ENCODE assay signal across 28 cellular contexts in genomic region chr15:59203572-59203971, GRCh38. TPM values are rescaled to one million over a fixed set of nuclear protein-coding genes. Genes with fewer than 3 reads are reported as not detected.
DNase-seq lines count a peak whose midpoint lies in the region; ATAC-seq, FAIRE-seq and TF ChIP-seq lines count a peak whose summit lies in the region.
"Had no signal": no experiment of that assay in that cellular context is flagged by ENCODE, and none has a peak within 500 bp of the region (broad histone marks: within the 10 kb centered on the region; RNA-seq: fewer than 3 reads in every experiment).

No MANE protein-coding gene starts in this region.

- in situ Hi-C loops in HepG2 (cut with HindIII; ENCODE audit: extremely low pct_ligation_motif_present, low pct_unique_long_range_greater_than_20kb), result no loop called here

- ATAC-seq in HepG2, result no peak
- no peak for ATAC-seq in right lobe of liver
- ATAC-seq in stimulated activated naive B cell treated with anti-CD40 and anti-IgM and Interleukin-4, amounts not matched to agents 10 μg/mL and 1 μg/mL and 100 μg/mL, for 72 hours (replicated peaks), result peak; percentile 64 to 75
- no peak for ATAC-seq in HG02840 (IDR thresholded peaks at IDR 0.05; ENCODE audit: low FRiP score, unreplicated experiment)
- no peak for ATAC-seq in GM19035 (IDR thresholded peaks at IDR 0.05; ENCODE audit: unreplicated experiment)
- ATAC-seq: GM12878, K562 had no signal

- peaks cover 66 to 73% of the 10 kb centered on the region in 2 donors for H3K36me3 Mint-ChIP-seq in stimulated activated naive B cell treated with anti-CD40 and anti-IgM and Interleukin-4, amounts not matched to agents 10 μg/mL and 1 μg/mL and 100 μg/mL, for 72 hours
- H3K36me3 Mint-ChIP-seq: CD4-positive, alpha-beta memory T cell had no signal

- no peak overlapping the region for H2BK12ac ChIP-seq in mesenchymal stem cell (ENCODE audit: low read length in 2 of 2)

- DNase-seq in HepG2 (ENCODE audit: low spot score) (no peak), right lobe of liver (no peak), mesenchymal stem cell (no peak), hepatocyte (ENCODE audit: low spot score) (no peak)
- no peak for DNase-seq in stimulated activated naive B cell treated with anti-CD40 and anti-IgM and Interleukin-4, amounts not matched to agents 10 μg/mL and 1 μg/mL and 100 μg/mL, for 72 hours
- DNase-seq: Calu3; CD4-positive, alpha-beta memory T cell; DMS 273 treated with DMSO at 0.1 percent for 48 hours; DMS53; DND-41; EL; GM23248; IMR-90 had no signal

- intact Hi-C loops in HepG2 (cut with micrococcal nuclease; ENCODE audit: unreplicated experiment) (no loop called here), right lobe of liver (cut with DNase I) (no loop called here)

- H3K4me1 ChIP-seq in HepG2 (ENCODE audit: insufficient read depth, low read length) (no peaks in the 10 kb centered on the region), right lobe of liver (no peaks in the 10 kb centered on the region), mesenchymal stem cell (ENCODE audit: control insufficient read depth, insufficient read depth, low read depth, low read length) (peaks cover 3% of the 10 kb centered on the region), hepatocyte (ENCODE audit: insufficient read depth) (no peaks in the 10 kb centered on the region)
- H3K4me1 ChIP-seq: BLaER1, HAP-1 had no signal

- TF ChIP-seq POLR2A in HepG2 (IDR thresholded peaks at IDR 0.05; ENCODE audit: insufficient read depth in 1 of 2, low read depth in 2 of 2, low read length in 2 of 2) (no peak), right lobe of liver (IDR thresholded peaks at IDR 0.05) (no peak)

- CTCF ChIA-PET in HepG2 (lab: Yijun Ruan, JAX; ENCODE audit: low intra/inter-chr PET ratio, low total read pairs), result no interaction called here

- peaks cover 14 to 55% of the 10 kb centered on the region in 2 experiments for H3K36me3 ChIP-seq in HepG2 (replicated peaks in 1 of 2; ENCODE audit: control insufficient read depth in 1 of 2, insufficient read depth in 2 of 2, low read length in 2 of 2)
- H3K36me3 ChIP-seq in right lobe of liver, result peaks cover 0 to 53% (median 23%) of the 10 kb centered on the region in 4 donors
- H3K36me3 ChIP-seq in mesenchymal stem cell (ENCODE audit: control insufficient read depth in 1 of 2, insufficient read depth in 2 of 2, low read depth in 1 of 2, low read length in 2 of 2), result peaks cover 56 to 97% of the 10 kb centered on the region in 2 experiments
- H3K36me3 ChIP-seq in hepatocyte (replicated peaks; ENCODE audit: insufficient read depth, low read depth), result no peaks in the 10 kb centered on the region
- H3K36me3 ChIP-seq: BLaER1 had no signal

- H3K4me3 Mint-ChIP-seq in stimulated activated naive B cell treated with anti-CD40 and anti-IgM and Interleukin-4, amounts not matched to agents 10 μg/mL and 1 μg/mL and 100 μg/mL, for 72 hours, result no peak overlapping the region
- H3K4me3 Mint-ChIP-seq: CD14-positive monocyte; CD4-positive, alpha-beta memory T cell had no signal

- POLR2A ChIA-PET in HepG2 (lab: Yijun Ruan, JAX), result no interaction called here

- H3K23ac ChIP-seq in mesenchymal stem cell (ENCODE audit: low read length in 2 of 2), result no peak overlapping the region

- H2AFZ ChIP-seq in HepG2 (ENCODE audit: low read length), result no peak overlapping the region
- no peak overlapping the region for H2AFZ ChIP-seq in mesenchymal stem cell (ENCODE audit: low read depth, low read length)
- H2AFZ ChIP-seq in hepatocyte, result no peak overlapping the region
- H2AFZ ChIP-seq: GM23248 had no signal

- H3K27ac ChIP-seq in HepG2 (ENCODE audit: extremely low read length, insufficient read depth, low read length) (no peak overlapping the region), right lobe of liver (no peak overlapping the region), mesenchymal stem cell (ENCODE audit: low read length, poor library complexity, severe bottlenecking) (no peak overlapping the region), hepatocyte (no peak overlapping the region)
- H3K27ac ChIP-seq: 22Rv1, BLaER1, GM23248, HL-60 had no signal

- H3K27ac Mint-ChIP-seq in stimulated activated naive B cell treated with anti-CD40 and anti-IgM and Interleukin-4, amounts not matched to agents 10 μg/mL and 1 μg/mL and 100 μg/mL, for 72 hours, result peak overlapping the region; percentile 42
- H3K27ac Mint-ChIP-seq: CD4-positive, alpha-beta memory T cell had no signal

- no peak overlapping the region for H3K4me3 ChIP-seq in HepG2 (replicated peaks in 1 of 3; ENCODE audit: insufficient read depth in 1 of 3, low read depth in 2 of 3, low read length in 3 of 3)
- no peak overlapping the region for H3K4me3 ChIP-seq in right lobe of liver
- H3K4me3 ChIP-seq in mesenchymal stem cell (ENCODE audit: insufficient read depth in 1 of 2, low read depth in 1 of 2, low read length in 2 of 2), result no peak overlapping the region
- no peak overlapping the region for H3K4me3 ChIP-seq in hepatocyte
- H3K4me3 ChIP-seq: BLaER1, GM12878, GM23248, HAP-1, K562 had no signal

- no peaks in the 10 kb centered on the region for H3K9me2 ChIP-seq in hepatocyte (replicated peaks; ENCODE audit: insufficient read depth)

- no TSS peak for BruUV-seq in HepG2 (replicated peaks; lab: Mats Ljungman, UMichigan)

- H3K4ac ChIP-seq in mesenchymal stem cell (ENCODE audit: low read depth in 1 of 2, low read length in 2 of 2), result no peak overlapping the region

- no peak overlapping the region for H2AK5ac ChIP-seq in mesenchymal stem cell (ENCODE audit: low read length, severe bottlenecking)

- H3K27me3 ChIP-seq in HepG2 (ENCODE audit: control insufficient read depth in 1 of 2, insufficient read depth in 2 of 2, low read length in 2 of 2) (no peaks in the 10 kb centered on the region), right lobe of liver (no peaks in the 10 kb centered on the region), mesenchymal stem cell (ENCODE audit: control insufficient read depth in 1 of 2, insufficient read depth in 1 of 2, low read length in 2 of 2) (no peaks in the 10 kb centered on the region), hepatocyte (no peaks in the 10 kb centered on the region)
- H3K27me3 ChIP-seq: BLaER1 had no signal

- H3K18ac ChIP-seq in mesenchymal stem cell (ENCODE audit: low read depth in 1 of 2, low read length in 2 of 2), result peak overlapping the region in 1 of 2 experiments; percentile 11

- peak overlapping the region; percentile 6 for H4K91ac ChIP-seq in mesenchymal stem cell (ENCODE audit: low read length)

- H3K27me3 Mint-ChIP-seq in stimulated activated naive B cell treated with anti-CD40 and anti-IgM and Interleukin-4, amounts not matched to agents 10 μg/mL and 1 μg/mL and 100 μg/mL, for 72 hours, result no peaks in the 10 kb centered on the region

- H3K79me1 ChIP-seq in mesenchymal stem cell (replicated peaks; ENCODE audit: low read length, poor library complexity, severe bottlenecking), result peaks cover 29% of the 10 kb centered on the region

- H3K4me1 Mint-ChIP-seq in stimulated activated naive B cell treated with anti-CD40 and anti-IgM and Interleukin-4, amounts not matched to agents 10 μg/mL and 1 μg/mL and 100 μg/mL, for 72 hours, result peaks cover 13 to 30% of the 10 kb centered on the region in 2 donors
- H3K4me1 Mint-ChIP-seq: CD14-positive monocyte; CD4-positive, alpha-beta memory T cell had no signal

- H3K9me3 ChIP-seq in HepG2 (ENCODE audit: low read length) (no peaks in the 10 kb centered on the region), right lobe of liver (no peaks in the 10 kb centered on the region), mesenchymal stem cell (ENCODE audit: control insufficient read depth, low read length) (no peaks in the 10 kb centered on the region), hepatocyte (ENCODE audit: low read depth) (no peaks in the 10 kb centered on the region)
- H3K9me3 ChIP-seq: BLaER1, HAP-1 had no signal

- H3K14ac ChIP-seq in mesenchymal stem cell (ENCODE audit: low read length in 2 of 2), result no peak overlapping the region

- H2BK120ac ChIP-seq in mesenchymal stem cell (ENCODE audit: low read depth, low read length), result no peak overlapping the region

- no peak for TF ChIP-seq RAD21 in HepG2 (CRISPR knock-in tag; IDR thresholded peaks at IDR 0.05)

- no peak for FAIRE-seq in HepG2 (lab: Jason Lieb, UNC)
- FAIRE-seq: GM12878, GM19239, K562 had no signal

- H2BK5ac ChIP-seq in mesenchymal stem cell (ENCODE audit: low read depth, low read length, poor library complexity, severe bottlenecking), result no peak overlapping the region

- H3K9ac ChIP-seq in HepG2 (ENCODE audit: insufficient read depth, low read depth, low read length) (no peak overlapping the region), mesenchymal stem cell (ENCODE audit: low read length) (no peak overlapping the region)
- H3K9ac ChIP-seq: BLaER1, GM23248 had no signal

- H4K20me1 ChIP-seq in HepG2 (ENCODE audit: insufficient read depth, low read length) (no peaks in the 10 kb centered on the region), hepatocyte (ENCODE audit: insufficient read depth, poor library complexity, severe bottlenecking) (no peaks in the 10 kb centered on the region)
- H4K20me1 ChIP-seq: BLaER1 had no signal

- 100% methylated on average over 4 of the region's 4 CpGs for WGBS in HepG2 (ENCODE audit: low lambda C conversion rate)
- 94% methylated on average over 3 of the region's 4 CpGs for WGBS in right lobe of liver (ENCODE audit: insufficient coverage, low coverage, low lambda C conversion rate, missing lambda C conversion rate)
- 92% methylated on average over 4 of the region's 4 CpGs for WGBS in mesenchymal stem cell
- 90% methylated on average over 4 of the region's 4 CpGs for WGBS in hepatocyte (ENCODE audit: low lambda C conversion rate, missing lambda C conversion rate)

- H3K79me2 ChIP-seq in HepG2 (ENCODE audit: insufficient read depth, low read length) (no peaks in the 10 kb centered on the region), hepatocyte (no peaks in the 10 kb centered on the region)

- TF ChIP-seq CTCF in HepG2 (CRISPR knock-in tag; IDR thresholded peaks at IDR 0.05) (no peak), right lobe of liver (IDR thresholded peaks at IDR 0.05) (no peak), hepatocyte (IDR thresholded peaks at IDR 0.05; ENCODE audit: poor library complexity) (no peak)

- TF ChIP-seq EP300 in HepG2 (IDR thresholded peaks at IDR 0.05; ENCODE audit: low read depth in 2 of 2, low read length in 2 of 2) (no peak), HepG2 (CRISPR knock-in tag; IDR thresholded peaks at IDR 0.05; ENCODE audit: borderline replicate concordance) (no peak)

- H2BK15ac ChIP-seq in mesenchymal stem cell (ENCODE audit: low read depth, poor library complexity, severe bottlenecking), result no peak overlapping the region

- H3K4me2 ChIP-seq in HepG2 (ENCODE audit: low read depth, low read length) (no peak overlapping the region), mesenchymal stem cell (ENCODE audit: low read length, poor library complexity, severe bottlenecking) (no peak overlapping the region), hepatocyte (no peak overlapping the region)
- H3K4me2 ChIP-seq: BLaER1 had no signal

- peak overlapping the region; percentile 10 for H4K8ac ChIP-seq in mesenchymal stem cell (ENCODE audit: low read length)

- H3K9me3 Mint-ChIP-seq in stimulated activated naive B cell treated with anti-CD40 and anti-IgM and Interleukin-4, amounts not matched to agents 10 μg/mL and 1 μg/mL and 100 μg/mL, for 72 hours, result no peaks in the 10 kb centered on the region
- H3K9me3 Mint-ChIP-seq: CD4-positive, alpha-beta memory T cell had no signal

RNA-seq across cellular contexts. Expression of gene LDHAL6B, which starts 3.1 kb away (rescaled TPM):
- total RNA-seq in HepG2 (2016; rRNA removed; fragmentation: Illumina TruSeq; extraction: Trizol) (not detected in 2 replicates), right lobe of liver (not detected), hepatocyte (not detected in 2 replicates)
- total RNA-seq in HepG2 (2016; cell fraction: cytosol; rRNA removed; fragmentation: Illumina TruSeq; extraction: Trizol; ENCODE audit: low read depth), result not detected in 2 replicates
- total RNA-seq in HepG2 (2016; cell fraction: insoluble cytoplasmic fraction; rRNA removed; fragmentation: Illumina TruSeq; extraction: Trizol), result not detected in 2 replicates
- total RNA-seq in HepG2 (2016; cell fraction: membrane; rRNA removed; fragmentation: Illumina TruSeq; extraction: Trizol), result not detected in 2 replicates
- not detected in 2 replicates for total RNA-seq in HepG2 (2016; cell fraction: nucleus; rRNA removed; fragmentation: Illumina TruSeq; extraction: Trizol)
- polyA plus RNA-seq in HepG2 (2011; rRNA removed) (not detected in 2 replicates), hepatocyte (0.17 TPM in 1 of 2 replicates, not detected in the other)
- not detected in 2 replicates for polyA plus RNA-seq in HepG2 (2011; cell fraction: cytosol; rRNA removed)
- polyA plus RNA-seq in HepG2 (2011; cell fraction: nucleus; rRNA removed), result not detected in 2 replicates
- not detected in 2 replicates for polyA plus RNA-seq in HepG2 (2012)
- polyA plus RNA-seq in HepG2 (2016; cell fraction: cytosol; fragmentation: Illumina TruSeq; extraction: Trizol; ENCODE audit: low read depth), result not detected in 2 replicates
- not detected in 2 replicates for polyA plus RNA-seq in HepG2 (2016; cell fraction: insoluble cytoplasmic fraction; fragmentation: Illumina TruSeq; extraction: Trizol; ENCODE audit: low read depth)
- polyA plus RNA-seq in HepG2 (2016; cell fraction: membrane; fragmentation: Illumina TruSeq; extraction: Trizol; ENCODE audit: low read depth), result not detected in 2 replicates
- polyA plus RNA-seq in HepG2 (2016; cell fraction: nucleus; fragmentation: Illumina TruSeq; extraction: Trizol; ENCODE audit: insufficient read depth, low read depth), result not detected in 2 replicates
- not detected in 2 replicates for polyA minus RNA-seq in HepG2 (2011; rRNA and poly(A)+ RNA removed; ENCODE audit: low replicate concordance)
- polyA minus RNA-seq in HepG2 (2011; cell fraction: cytosol; rRNA and poly(A)+ RNA removed), result not detected in 2 replicates
- not detected in 2 replicates for polyA minus RNA-seq in HepG2 (2011; cell fraction: nucleus; rRNA and poly(A)+ RNA removed)
- not detected for polyA plus RNA-seq in mesenchymal stem cell (2013, experiment 1 of 2)
- polyA plus RNA-seq in mesenchymal stem cell (2013, experiment 2 of 2), result not detected
- total RNA-seq: A673; Calu3; CD4-positive, alpha-beta memory T cell; G401; GM12878; GM23248; H4; HT1080; IMR-90; K562 had no signal
- polyA plus RNA-seq: AG04450; CD14-positive monocyte; CD4-positive, alpha-beta memory T cell; IMR-90; K562 had no signal

Comparison
In these comparisons a context has a peak if more than half of its experiments do, and no peak if none do; other contexts are left out.
1. ATAC-seq: peak in stimulated activated naive B cell treated with anti-CD40 and anti-IgM and Interleukin-4, amounts not matched to agents 10 μg/mL and 1 μg/mL and 100 μg/mL, for 72 hours (2 of 2); none in HepG2 (single experiment), right lobe of liver (0 of 4), HG02840 (single experiment) and GM19035 (single experiment).